Comparison of ENCODE assay signal across 6 cellular contexts in genomic region chr12:131954460-131954859, GRCh38. TPM values are rescaled to one million over a fixed set of nuclear protein-coding genes. Genes with fewer than 3 reads are reported as not detected.
A peak's percentile ranks its signal among the peaks of the same experiment; 100 is the strongest.
DNase-seq lines count a peak whose midpoint lies in the region; ATAC-seq and TF ChIP-seq lines count a peak whose summit lies in the region.
"Not testable (repeated sequence)": the region's sequence is repeated elsewhere in the genome, so short reads cannot be mapped to it uniquely, and the experiment has no call there.

No MANE protein-coding gene starts in this region.

- H3K4me3 Mint-ChIP-seq in Calu3 (ENCODE audit: low read depth, unreplicated experiment); activated CD4-positive, alpha-beta T cell treated with anti-CD3 and anti-CD28 coated beads, Interleukin-2, amount 10 ng/mL, durations not matched to agents 7 days and 5 days; endodermal cell: not testable (repeated sequence)

- H3K4me1 ChIP-seq in endodermal cell (ENCODE audit: control insufficient read depth, insufficient read depth, low read length) = not testable (repeated sequence)

- not testable (repeated sequence) for H3K9me3 Mint-ChIP-seq in Calu3 (ENCODE audit: low read depth, unreplicated experiment); activated CD4-positive, alpha-beta T cell treated with anti-CD3 and anti-CD28 coated beads, Interleukin-2, amount 10 ng/mL, durations not matched to agents 7 days and 5 days; endodermal cell

- intact Hi-C loops in Calu3 (cut with micrococcal nuclease; ENCODE audit: unreplicated experiment); posterior vena cava (cut with DNase I): not testable (repeated sequence)

- POLR2A ChIA-PET in activated CD4-positive, alpha-beta T cell treated with anti-CD3 and anti-CD28 coated beads, Interleukin-2, amount 10 ng/mL, durations not matched to agents 7 days and 5 days (lab: Charles Lee) = interaction anchor here (0.6 kb wide), 1 partner anchor 22 kb away, joined by 3 read pairs; no protein-coding TSS in a partner anchor

- TF ChIP-seq CTCF in Calu3 (IDR thresholded peaks at IDR 0.05; ENCODE audit: unreplicated experiment); endodermal cell (conservative IDR thresholded peaks at IDR 0.05): not testable (repeated sequence)

- peaks cover 22% of the 10 kb centered on the region for H3K36me3 Mint-ChIP-seq in Calu3 (ENCODE audit: insufficient read depth, unreplicated experiment)
- not testable (repeated sequence) for H3K36me3 Mint-ChIP-seq in activated CD4-positive, alpha-beta T cell treated with anti-CD3 and anti-CD28 coated beads, Interleukin-2, amount 10 ng/mL, durations not matched to agents 7 days and 5 days (ENCODE audit: low read depth); endodermal cell (ENCODE audit: low read depth)

- not testable (repeated sequence) for BruUV-seq in Calu3 (replicated peaks; lab: Mats Ljungman, UMichigan)

- H3K27ac ChIP-seq in endodermal cell (ENCODE audit: low read depth, low read length) = not testable (repeated sequence)

- H3K36me3 ChIP-seq in endodermal cell (ENCODE audit: control insufficient read depth, insufficient read depth, low read length) = not testable (repeated sequence)

- ATAC-seq in left lobe of liver = not testable (repeated sequence)

- CTCF ChIA-PET in Calu3 (lab: Charles Lee) = not testable (repeated sequence)
- CTCF ChIA-PET in activated CD4-positive, alpha-beta T cell treated with anti-CD3 and anti-CD28 coated beads, Interleukin-2, amount 10 ng/mL, durations not matched to agents 7 days and 5 days (lab: Charles Lee) = interaction anchor here (0.6 kb wide), 1 partner anchor 729 kb away, joined by 3 read pairs; no protein-coding TSS in a partner anchor

- H3K9ac ChIP-seq in endodermal cell (ENCODE audit: extremely low read depth, low read length, poor library complexity, severe bottlenecking) = not testable (repeated sequence)

- H3K27me3 ChIP-seq in endodermal cell (ENCODE audit: control insufficient read depth, insufficient read depth, low read length, poor library complexity, severe bottlenecking) = not testable (repeated sequence)

- WGBS in endodermal cell (ENCODE audit: insufficient coverage in 1 of 2, insufficient read length in 1 of 2), 2 experiments = 95 to 97% methylated on average over 6 to 13 of the region's 13 CpGs

- not testable (repeated sequence) for DNase-seq in Calu3; activated CD4-positive, alpha-beta T cell treated with anti-CD3 and anti-CD28 coated beads, Interleukin-2, amount 10 ng/mL, durations not matched to agents 7 days and 5 days
- DNase-seq in activated T-cell treated with anti-CD3 and anti-CD28 coated beads, Interleukin-2, amount 50 U/mL, for 1 hour = peak; percentile 4
- DNase-seq in endodermal cell = peak; percentile 24
- peak; percentile 23 for DNase-seq in left lobe of liver (ENCODE audit: low spot score)
- peak; percentile 5 for DNase-seq in posterior vena cava (ENCODE audit: low spot score)

- not testable (repeated sequence) for H3K4me3 ChIP-seq in endodermal cell (ENCODE audit: low read length)

- H3K9me3 ChIP-seq in endodermal cell (ENCODE audit: control insufficient read depth, low read length) = not testable (repeated sequence)

- H3K27ac Mint-ChIP-seq in Calu3 (ENCODE audit: unreplicated experiment) = peak overlapping the region; percentile 47
- peak overlapping the region; percentile 46 for H3K27ac Mint-ChIP-seq in activated CD4-positive, alpha-beta T cell treated with anti-CD3 and anti-CD28 coated beads, Interleukin-2, amount 10 ng/mL, durations not matched to agents 7 days and 5 days
- not testable (repeated sequence) for H3K27ac Mint-ChIP-seq in endodermal cell

- H3K27me3 Mint-ChIP-seq in Calu3 (ENCODE audit: unreplicated experiment); activated CD4-positive, alpha-beta T cell treated with anti-CD3 and anti-CD28 coated beads, Interleukin-2, amount 10 ng/mL, durations not matched to agents 7 days and 5 days; endodermal cell (ENCODE audit: insufficient read depth): not testable (repeated sequence)

- H3K4me1 Mint-ChIP-seq in Calu3 (ENCODE audit: low read depth, unreplicated experiment) (peaks cover 46% of the 10 kb centered on the region), endodermal cell (peaks cover 15% of the 10 kb centered on the region)
- peaks cover 43% of the 10 kb centered on the region for H3K4me1 Mint-ChIP-seq in activated CD4-positive, alpha-beta T cell treated with anti-CD3 and anti-CD28 coated beads, Interleukin-2, amount 10 ng/mL, durations not matched to agents 7 days and 5 days

RNA-seq across cellular contexts. Expression of gene EP400, which starts 4.7 kb away (rescaled TPM):
- total RNA-seq in Calu3 (2022) (84.4 and 88.7 TPM in 2 replicates), endodermal cell (10 to 100 TPM; 64.7 to 78.3 TPM), left lobe of liver (14.3 TPM), posterior vena cava (10 to 100 TPM; 32.6 to 35.2 TPM)
- total RNA-seq in activated CD4-positive, alpha-beta T cell treated with anti-CD3 and anti-CD28 coated beads, Interleukin-2, amount 10 ng/mL, durations not matched to agents 7 days and 5 days = 10 to 100 TPM; 53.9 to 57.0 TPM
- polyA plus RNA-seq in endodermal cell (2013, experiment 1 of 2) = 42.4 TPM
- polyA plus RNA-seq in endodermal cell (2013, experiment 2 of 2) = 40.7 TPM

RNA-seq across cellular contexts. Expression of gene PUS1, which starts 25.4 kb away (rescaled TPM):
- total RNA-seq in Calu3 (2022) = 81.3 and 95.5 TPM in 2 replicates
- total RNA-seq in activated CD4-positive, alpha-beta T cell treated with anti-CD3 and anti-CD28 coated beads, Interleukin-2, amount 10 ng/mL, durations not matched to agents 7 days and 5 days = 10 to 100 TPM; 34.4 to 45.7 TPM
- total RNA-seq in endodermal cell = 10 to 100 TPM; 37.3 to 56.7 TPM
- 20.6 TPM for polyA plus RNA-seq in endodermal cell (2013, experiment 1 of 2)
- polyA plus RNA-seq in endodermal cell (2013, experiment 2 of 2) = 15.2 TPM
- 19.6 TPM for total RNA-seq in left lobe of liver
- 10 to 100 TPM; 12.5 to 16.1 TPM for total RNA-seq in posterior vena cava
